10 cellular contexts compared by ENCODE assay signal in genomic region chr3:171285287-171285686, GRCh38.
DNase-seq lines count a peak whose midpoint lies in the region; ATAC-seq and TF ChIP-seq lines count a peak whose summit lies in the region.
"Had no signal": no experiment of that assay in that cellular context is flagged by ENCODE, and none has a peak within 500 bp of the region (broad histone marks: within the 10 kb centered on the region; RNA-seq: fewer than 3 reads in every experiment).

No MANE protein-coding gene starts in this region.

- no peaks in the 10 kb centered on the region for H3K9me3 Mint-ChIP-seq in neural progenitor cell
- no peaks in the 10 kb centered on the region for H3K9me3 Mint-ChIP-seq in naive thymus-derived CD8-positive, alpha-beta T cell
- H3K9me3 Mint-ChIP-seq: activated B cell treated with CpG ODN at 0.5 μM for 24 hours had no signal

- H3K4me1 ChIP-seq in RWPE2 (ENCODE audit: insufficient read depth, poor library complexity, severe bottlenecking) (peaks cover 39% of the 10 kb centered on the region), neural progenitor cell (peaks cover 8% of the 10 kb centered on the region)

- no peaks in the 10 kb centered on the region for H3K36me3 ChIP-seq in RWPE2 (ENCODE audit: low read depth)
- H3K36me3 ChIP-seq in neural progenitor cell: no peaks in the 10 kb centered on the region

- H3K4me3 ChIP-seq in RWPE2 (ENCODE audit: severe bottlenecking): no peak overlapping the region
- no peak overlapping the region for H3K4me3 ChIP-seq in neural progenitor cell

- no peaks in the 10 kb centered on the region for H3F3A ChIP-seq in neural progenitor cell (ENCODE audit: low read depth)

- no peaks in the 10 kb centered on the region for H3K79me2 ChIP-seq in neural progenitor cell (ENCODE audit: low read depth)

- peak; percentile 10 for DNase-seq in HCEC 1CT
- no peak for DNase-seq in RWPE2 (ENCODE audit: low spot score)
- no peak for DNase-seq in neural progenitor cell (ENCODE audit: low spot score)
- no peak for DNase-seq in naive thymus-derived CD8-positive, alpha-beta T cell
- DNase-seq in GOT3 (lab: John Stamatoyannopoulos, UW): no peak
- no peak for DNase-seq in NCI-H2196 treated with DMSO at 0.1 percent for 48 hours (lab: John Stamatoyannopoulos, UW; ENCODE audit: unreplicated experiment)
- no peak for DNase-seq in CD1c-positive myeloid dendritic cell (ENCODE audit: extremely low spot score)
- DNase-seq: activated B cell treated with CpG ODN at 0.5 μM for 24 hours, hypothalamus had no signal

- TF ChIP-seq CTCF in RWPE2 (IDR thresholded peaks at IDR 0.05; ENCODE audit: poor library complexity, severe bottlenecking) (no peak), neural progenitor cell (IDR thresholded peaks at IDR 0.05) (no peak)

- H3K4me1 Mint-ChIP-seq in neural progenitor cell: peaks cover 11% of the 10 kb centered on the region
- peaks cover 16 to 54% (median 40%) of the 10 kb centered on the region in 4 donors for H3K4me1 Mint-ChIP-seq in naive thymus-derived CD8-positive, alpha-beta T cell

- peaks cover 1% of the 10 kb centered on the region for H3K36me3 Mint-ChIP-seq in neural progenitor cell
- peaks cover 0 to 8% (median 7%) of the 10 kb centered on the region in 3 donors for H3K36me3 Mint-ChIP-seq in naive thymus-derived CD8-positive, alpha-beta T cell

- H3K9me3 ChIP-seq in RWPE2 (ENCODE audit: severe bottlenecking): no peaks in the 10 kb centered on the region
- H3K9me3 ChIP-seq in neural progenitor cell (ENCODE audit: low read depth): no peaks in the 10 kb centered on the region

- H3K27me3 ChIP-seq in RWPE2 (ENCODE audit: insufficient read depth, poor library complexity, severe bottlenecking) (no peaks in the 10 kb centered on the region), neural progenitor cell (no peaks in the 10 kb centered on the region)

- no peak overlapping the region for H3K4me2 ChIP-seq in neural progenitor cell

- ATAC-seq in GM18520 (IDR thresholded peaks at IDR 0.05; ENCODE audit: unreplicated experiment): peak; percentile 56
- peak; percentile 42; the same call in 1 of the 3 replicates for ATAC-seq in RWPE2 (ENCODE audit: low read depth)
- ATAC-seq in naive thymus-derived CD8-positive, alpha-beta T cell: no peak

- H4K20me1 ChIP-seq in neural progenitor cell (ENCODE audit: low read depth): no peaks in the 10 kb centered on the region

- peak overlapping the region; percentile 30 for H3K27ac Mint-ChIP-seq in neural progenitor cell
- no peak overlapping the region for H3K27ac Mint-ChIP-seq in naive thymus-derived CD8-positive, alpha-beta T cell
- H3K27ac Mint-ChIP-seq: activated B cell treated with CpG ODN at 0.5 μM for 24 hours had no signal

- H3K27me3 Mint-ChIP-seq in neural progenitor cell (ENCODE audit: insufficient read depth, low read depth): no peaks in the 10 kb centered on the region
- no peaks in the 10 kb centered on the region for H3K27me3 Mint-ChIP-seq in naive thymus-derived CD8-positive, alpha-beta T cell
- H3K27me3 Mint-ChIP-seq: activated B cell treated with CpG ODN at 0.5 μM for 24 hours had no signal

- no peak overlapping the region for H3K4me3 Mint-ChIP-seq in neural progenitor cell
- H3K4me3 Mint-ChIP-seq in naive thymus-derived CD8-positive, alpha-beta T cell: no peak overlapping the region
- H3K4me3 Mint-ChIP-seq: activated B cell treated with CpG ODN at 0.5 μM for 24 hours had no signal

- POLR2A ChIA-PET in naive thymus-derived CD8-positive, alpha-beta T cell (lab: Charles Lee): interaction anchor here (0.6 kb wide), 1 partner anchor 86 kb away, joined by 3 read pairs; no protein-coding TSS in a partner anchor

- H3K9ac ChIP-seq in neural progenitor cell: no peak overlapping the region

- H2AFZ ChIP-seq in neural progenitor cell (replicated peaks): no peak overlapping the region

- H3K27ac ChIP-seq in RWPE2 (ENCODE audit: poor library complexity, severe bottlenecking) (peak overlapping the region; percentile 88), neural progenitor cell (no peak overlapping the region)

Comparison
In these comparisons a context has a peak if more than half of its experiments do, and no peak if none do; other contexts are left out.
1. ATAC-seq: peak in GM18520 (single experiment) and RWPE2 (single experiment); none in naive thymus-derived CD8-positive, alpha-beta T cell (0 of 2).